Comparison of ENCODE assay signal across 21 cellular contexts in the genomic region with DNA sequence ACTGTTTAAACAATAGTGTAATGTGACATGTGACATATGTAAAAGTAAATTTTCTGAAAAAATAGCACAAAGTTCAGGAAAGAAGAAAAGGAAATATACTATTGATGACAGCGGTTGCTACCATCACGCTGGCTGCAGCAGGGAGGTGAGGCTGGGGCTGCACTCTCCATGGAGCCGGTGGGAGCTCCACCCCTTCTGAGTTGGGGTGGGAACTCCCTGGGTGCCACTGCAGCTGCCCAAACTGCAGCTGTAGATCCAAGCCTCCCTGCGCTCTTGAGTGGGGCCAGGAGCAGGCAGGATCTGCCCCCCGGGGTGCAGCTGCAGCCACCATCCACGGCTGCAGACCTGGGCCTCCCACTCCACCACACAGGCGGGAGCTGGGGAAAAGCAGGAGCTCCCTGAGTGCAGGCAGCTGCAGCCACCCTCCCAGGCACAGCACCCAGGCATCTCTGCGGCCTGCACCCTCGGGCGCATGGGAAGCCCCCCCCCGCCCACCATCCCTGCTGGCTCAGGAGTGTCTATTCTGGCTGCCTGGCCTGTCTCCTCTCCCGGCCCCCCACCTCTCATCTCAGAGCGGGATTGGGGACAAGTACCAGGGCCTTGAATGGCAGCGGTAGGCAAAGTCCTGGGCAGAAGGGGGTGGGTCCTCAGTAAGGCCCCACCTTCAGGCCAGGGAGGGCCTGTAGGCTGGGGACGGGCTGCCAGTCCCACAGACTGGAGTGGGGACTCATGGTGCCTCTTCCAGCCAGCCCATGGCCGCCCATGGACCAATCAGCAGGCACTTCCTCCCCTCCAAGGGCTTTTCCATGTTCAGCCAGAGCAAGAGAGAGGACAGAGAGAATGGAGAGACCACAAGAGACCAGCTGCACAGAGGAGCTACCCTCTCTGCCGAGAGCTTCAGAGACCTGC. TPM values are rescaled to one million over a fixed set of nuclear protein-coding genes. Genes with fewer than 3 reads are reported as not detected.
"Had no signal": no experiment of that assay in that cellular context is flagged by ENCODE, and none has a peak within 500 bp of the region (broad histone marks: within the 10 kb centered on the region; RNA-seq: fewer than 3 reads in every experiment).

No MANE protein-coding gene starts in this region.

- H3K4me3 ChIP-seq: body of pancreas, psoas muscle had no signal

- H3K9me3 Mint-ChIP-seq: activated CD8-positive, alpha-beta T cell treated with anti-CD3 and anti-CD28 coated beads for 36 hours; activated T-cell treated with anti-CD3 and anti-CD28 coated beads, Interleukin-2, amount 50 U/mL, for 72 hours had no signal

- FAIRE-seq: TTC549, urothelium cell line had no signal

- H3K4me1 Mint-ChIP-seq: naive thymus-derived CD8-positive, alpha-beta T cell had no signal

- H3K9me3 ChIP-seq: body of pancreas, psoas muscle had no signal

- H3K27me3 ChIP-seq: body of pancreas had no signal

- H3K27ac ChIP-seq: body of pancreas, psoas muscle had no signal

- ATAC-seq: activated CD8-positive, alpha-beta T cell treated with anti-CD3 and anti-CD28 coated beads for 36 hours; activated naive CD4-positive, alpha-beta T cell treated with anti-CD3 and anti-CD28 coated beads, Interleukin-2, amount 50 U/mL, for 72 hours; activated T-cell treated with anti-CD3 and anti-CD28 coated beads, Interleukin-2, amount 50 U/mL, for 72 hours; body of pancreas; left cardiac atrium; naive thymus-derived CD8-positive, alpha-beta T cell; psoas muscle; sciatic nerve; WTC11 had no signal

- H3K36me3 Mint-ChIP-seq: activated naive CD4-positive, alpha-beta T cell treated with anti-CD3 and anti-CD28 coated beads, Interleukin-2, amount 50 U/mL, for 72 hours had no signal

- DNase-seq: activated CD4-positive, alpha-beta T cell treated with anti-CD3 and anti-CD28 coated beads for 48 hours; activated CD8-positive, alpha-beta T cell treated with anti-CD3 and anti-CD28 coated beads for 36 hours; activated gamma-delta T cell; activated T-cell treated with anti-CD3 and anti-CD28 coated beads, Interleukin-2, amount 50 U/mL, for 72 hours; amygdala; body of pancreas; central memory CD4-positive, alpha-beta T cell; cortex of kidney; effector memory CD4-positive, alpha-beta T cell; foreskin melanocyte; left cardiac atrium; mammary epithelial cell; naive thymus-derived CD8-positive, alpha-beta T cell; nucleus accumbens; psoas muscle; SW 1271 had no signal

- H3K4me3 Mint-ChIP-seq: activated CD8-positive, alpha-beta T cell treated with anti-CD3 and anti-CD28 coated beads for 36 hours; activated T-cell treated with anti-CD3 and anti-CD28 coated beads, Interleukin-2, amount 50 U/mL, for 72 hours; naive thymus-derived CD8-positive, alpha-beta T cell; WTC11 had no signal

- H3K27ac Mint-ChIP-seq: activated CD8-positive, alpha-beta T cell treated with anti-CD3 and anti-CD28 coated beads for 36 hours; activated naive CD4-positive, alpha-beta T cell treated with anti-CD3 and anti-CD28 coated beads, Interleukin-2, amount 50 U/mL, for 72 hours; activated T-cell treated with anti-CD3 and anti-CD28 coated beads, Interleukin-2, amount 50 U/mL, for 72 hours; naive thymus-derived CD8-positive, alpha-beta T cell; WTC11 had no signal

RNA-seq across cellular contexts. Expression of a gene that starts 50.1 kb away (rescaled TPM):
- polyA plus RNA-seq: naive thymus-derived CD8-positive, alpha-beta T cell had no signal
